ENCODE assay signal across 9 cellular contexts in the genomic region with DNA sequence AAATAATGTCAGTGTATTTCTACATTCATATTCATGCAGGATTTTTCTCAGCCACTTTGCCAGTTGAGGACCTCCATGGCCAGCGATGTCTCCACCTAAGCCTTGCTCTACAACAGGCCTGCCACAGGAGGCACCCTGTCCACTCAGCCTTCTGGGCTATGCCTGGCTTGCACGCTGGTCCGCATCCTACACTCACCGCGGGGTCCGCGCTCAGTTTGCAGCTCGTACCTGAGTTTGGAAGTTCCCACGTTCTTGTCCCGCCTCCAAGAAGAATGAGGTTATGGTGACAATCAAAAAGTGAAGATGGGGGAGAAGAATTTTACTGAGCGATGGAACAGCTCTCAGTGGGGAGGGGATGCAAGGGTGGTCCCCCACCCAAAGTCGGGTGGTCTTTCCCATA.
"Had no signal": no experiment of that assay in that cellular context is flagged by ENCODE, and none has a peak within 500 bp of the region (broad histone marks: within the 10 kb centered on the region; RNA-seq: fewer than 3 reads in every experiment).

No MANE protein-coding gene starts in this region.

- H3K36me3 ChIP-seq: HAP-1 had no signal

- DNase-seq: H7, HFFc6, IMR-90, KG1 had no signal

- H3K4me2 ChIP-seq: GM23338 had no signal

- H2AFZ ChIP-seq: GM23338 had no signal

- ATAC-seq: GM23338, HCT116, K562 had no signal

- H3K4me3 ChIP-seq: GM23338, HAP-1, K562 had no signal

- FAIRE-seq: HTR-8/SVneo, K562 had no signal

- H3K4me1 ChIP-seq: HAP-1 had no signal
